8 cellular contexts compared by ENCODE assay signal in the genomic region with DNA sequence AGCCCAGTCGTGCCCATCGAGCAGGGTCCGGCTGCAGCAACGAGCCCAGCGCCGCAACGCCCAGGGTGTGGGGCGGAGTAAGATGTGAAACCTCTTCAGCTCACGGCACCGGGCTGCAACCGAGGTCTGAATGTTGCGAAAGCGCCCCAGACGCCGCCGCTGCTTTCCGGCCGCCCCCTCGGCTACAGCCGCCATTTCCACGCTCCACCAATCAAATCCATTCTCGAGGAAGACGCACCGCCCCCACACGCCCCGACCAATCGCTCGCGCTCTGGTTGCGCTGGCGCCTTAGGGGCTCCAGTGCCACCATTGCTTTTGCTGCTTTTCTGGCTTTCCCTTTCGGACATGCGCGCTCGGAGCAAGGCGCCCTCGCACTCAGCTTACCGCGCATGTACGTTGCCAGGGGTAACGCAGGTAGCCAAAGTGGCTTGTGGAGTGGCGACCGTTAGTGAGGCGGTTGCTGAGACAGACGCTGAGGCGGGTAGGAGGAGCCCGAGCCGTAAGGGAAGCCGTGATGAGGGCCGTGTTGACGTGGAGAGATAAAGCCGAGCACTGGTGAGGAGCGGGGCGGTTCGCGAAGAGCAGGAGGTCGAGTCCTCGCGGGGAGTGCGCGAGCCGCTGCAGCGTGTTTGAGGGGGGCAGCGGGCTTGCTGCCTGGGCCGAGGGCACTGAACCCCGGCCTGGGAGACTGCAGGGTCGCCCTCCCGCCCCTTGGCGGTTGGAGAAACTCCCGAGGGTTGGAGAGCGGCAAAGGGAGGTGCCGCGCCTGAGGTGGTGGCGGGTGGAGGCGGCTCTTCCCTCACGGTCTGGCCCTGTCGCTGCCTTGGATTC. TPM values are rescaled to one million over a fixed set of nuclear protein-coding genes. Genes with fewer than 3 reads are reported as not detected.
DNase-seq lines count a peak whose midpoint lies in the region; ATAC-seq and TF ChIP-seq lines count a peak whose summit lies in the region.

Gene IFT122 (plus strand): TSS at position 408 of the 831 bp plus-strand sequence. CDS start 107 bp downstream, at position 515.
Gene MBD4 (minus strand): TSS at position 132 of the 831 bp plus-strand sequence. CDS start 115 bp downstream, at position 17.

- no peak for TF ChIP-seq CTCF in GM10266 (IDR thresholded peaks at IDR 0.05; ENCODE audit: control insufficient read depth, insufficient read depth, low read depth, missing control alignments)

- ATAC-seq in HG02623 (IDR thresholded peaks at IDR 0.05; ENCODE audit: unreplicated experiment), result peak; percentile 83

- peak within 1 kb of the TSS; percentile 99 for H3K27ac Mint-ChIP-seq in activated naive CD8-positive, alpha-beta T cell

- H3K9me3 Mint-ChIP-seq in activated naive CD8-positive, alpha-beta T cell (ENCODE audit: low read depth), result no peaks in the 10 kb centered on the region

- H3K36me3 Mint-ChIP-seq in activated naive CD8-positive, alpha-beta T cell, result peaks cover 7% of the 10 kb centered on the region

- H3K27ac ChIP-seq in temporal lobe (ENCODE audit: low read depth, low read length), result peak within 1 kb of the TSS; percentile 69

- DNase-seq in GM10266 (ENCODE audit: extremely low spot score) (peak; percentile 93), NCI-H1105 (lab: John Stamatoyannopoulos, UW) (peak; percentile 100), SKM-1 treated with dmso at 0.1 percent for 144 hours (lab: John Stamatoyannopoulos, UW; ENCODE audit: unreplicated experiment) (peak; percentile 99), glomerular endothelial cell (ENCODE audit: extremely low read depth, low read depth, low spot score) (peak; percentile 94), occipital lobe (lab: John Stamatoyannopoulos, UW) (peak; percentile 98)

- no peaks in the 10 kb centered on the region for H3K27me3 Mint-ChIP-seq in activated naive CD8-positive, alpha-beta T cell

- H3K4me3 Mint-ChIP-seq in activated naive CD8-positive, alpha-beta T cell, result peak within 1 kb of the TSS; percentile 97

- H3K4me1 Mint-ChIP-seq in activated naive CD8-positive, alpha-beta T cell (ENCODE audit: low read depth), result peaks cover 68% of the 10 kb centered on the region

RNA-seq across cellular contexts. Expression of gene IFT122, which starts in this region (rescaled TPM):
- 16.6 and 22.8 TPM in 2 replicates for total RNA-seq in glomerular endothelial cell
- 23.7 TPM for total RNA-seq in occipital lobe
- total RNA-seq in temporal lobe, result 21.4 TPM

RNA-seq across cellular contexts. Expression of gene MBD4, which starts in this region (rescaled TPM):
- total RNA-seq in glomerular endothelial cell, result 15.0 and 18.4 TPM in 2 replicates
- total RNA-seq in occipital lobe, result 29.0 TPM
- total RNA-seq in temporal lobe, result 12.8 TPM

Comparison
In these comparisons a context has a peak if more than half of its experiments do, and no peak if none do; other contexts are left out.
1. Peak in every context shown above with its lines: DNase-seq, ATAC-seq and H3K27ac ChIP-seq.